Comparison of ENCODE assay signal across 20 cellular contexts in the genomic region with DNA sequence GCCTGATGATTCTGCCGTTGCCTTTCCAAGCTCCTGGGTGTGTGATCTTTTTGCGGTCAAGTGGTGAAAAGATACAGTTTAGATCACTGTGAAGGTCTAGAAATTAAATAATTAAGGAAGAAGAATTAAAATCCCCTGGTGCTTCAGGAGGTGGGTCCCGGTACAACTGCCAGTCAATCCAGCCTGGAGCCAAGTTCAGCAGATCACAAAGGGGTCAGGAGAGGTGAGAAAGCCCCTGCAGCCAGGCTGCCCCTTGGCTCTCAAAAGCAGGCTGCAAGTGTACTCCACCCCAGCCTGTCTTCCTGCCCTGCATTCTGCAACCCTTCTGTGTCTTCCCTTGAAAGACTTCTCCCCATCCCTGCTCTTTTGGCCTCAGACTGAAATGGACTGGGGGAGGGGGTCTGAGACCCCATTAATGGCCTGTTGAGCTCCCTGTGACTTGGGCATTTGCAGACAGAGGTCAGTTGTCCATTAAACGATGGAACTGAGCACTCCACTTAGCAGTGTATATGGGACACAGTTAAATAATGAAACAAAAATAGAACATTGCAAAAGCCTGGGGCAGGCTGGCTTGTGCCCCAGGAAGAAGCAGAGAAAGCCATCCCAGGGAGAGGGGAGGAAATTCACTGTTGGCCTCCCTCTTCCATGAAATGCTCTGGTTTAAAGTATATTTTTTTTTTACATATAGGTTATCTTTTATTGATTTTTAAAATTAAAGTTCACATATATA. TPM values are rescaled to one million over a fixed set of nuclear protein-coding genes. Genes with fewer than 3 reads are reported as not detected.
"Had no signal": no experiment of that assay in that cellular context is flagged by ENCODE, and none has a peak within 500 bp of the region (broad histone marks: within the 10 kb centered on the region; RNA-seq: fewer than 3 reads in every experiment).

No MANE protein-coding gene starts in this region.

- H3K27ac Mint-ChIP-seq: activated naive CD8-positive, alpha-beta T cell treated with anti-CD3 and anti-CD28 coated beads for 36 hours; nephron; T-cell had no signal

- H3K36me3 ChIP-seq: breast epithelium, esophagus squamous epithelium, sigmoid colon had no signal

- DNase-seq: activated CD4-positive, alpha-beta T cell treated with anti-CD3 and anti-CD28 coated beads for 1 hour; activated naive CD8-positive, alpha-beta T cell treated with anti-CD3 and anti-CD28 coated beads for 36 hours; activated T-cell treated with anti-CD3 and anti-CD28 coated beads, Interleukin-2, amount 50 U/mL, for 1 hour; esophagus squamous epithelium; hippocampal formation; kidney glomerular epithelial cell; mesenchymal stem cell; occipital lobe; sigmoid colon; stimulated activated CD4-positive, alpha-beta T cell treated with anti-CD3 and anti-CD28 coated beads, Interleukin-4, amount 100 ng/mL, for 1 hour; stimulated activated naive CD4-positive, alpha-beta T cell treated with Interleukin-2 at 50 U/mL for 16 hours; T-cell had no signal

- H3K4me3 ChIP-seq: breast epithelium, coronary artery, esophagus squamous epithelium, sigmoid colon had no signal

- H3K4me1 ChIP-seq: breast epithelium, esophagus squamous epithelium, sigmoid colon had no signal

- H3K4me1 Mint-ChIP-seq: activated naive CD8-positive, alpha-beta T cell treated with anti-CD3 and anti-CD28 coated beads for 36 hours; nephron; T-cell had no signal

- H3K4me3 Mint-ChIP-seq: activated naive CD8-positive, alpha-beta T cell treated with anti-CD3 and anti-CD28 coated beads for 36 hours; nephron; T-cell had no signal

- H3K27me3 ChIP-seq: breast epithelium, sigmoid colon had no signal

- ATAC-seq: T-cell had no signal

- H3K27ac ChIP-seq: breast epithelium, coronary artery, esophagus squamous epithelium, sigmoid colon had no signal

- H3K36me3 Mint-ChIP-seq: activated naive CD8-positive, alpha-beta T cell treated with anti-CD3 and anti-CD28 coated beads for 36 hours; T-cell had no signal

RNA-seq across cellular contexts. Expression of gene CACNG5, which starts 15.1 kb away (rescaled TPM):
- total RNA-seq: activated naive CD8-positive, alpha-beta T cell treated with anti-CD3 and anti-CD28 coated beads for 36 hours; breast epithelium; esophagus squamous epithelium; lower leg skin; mononuclear cell; myocyte; subcutaneous adipose tissue; T-cell; ureter had no signal
- polyA plus RNA-seq: sigmoid colon had no signal
